In genomic region chr11:64396079-64396591, GRCh38 we compare ENCODE assay signal across 15 cellular contexts. TPM values are rescaled to one million over a fixed set of nuclear protein-coding genes. Genes with fewer than 3 reads are reported as not detected.
DNase-seq lines count a peak whose midpoint lies in the region; ATAC-seq and TF ChIP-seq lines count a peak whose summit lies in the region.
"Had no signal": no experiment of that assay in that cellular context is flagged by ENCODE, and none has a peak within 500 bp of the region (broad histone marks: within the 10 kb centered on the region; RNA-seq: fewer than 3 reads in every experiment).

No MANE protein-coding gene starts in this region.

- intact Hi-C loops in transverse colon (cut with DNase I; ENCODE audit: low total_unique reads): no loop called here

- H3K27me3 ChIP-seq in adipocyte (replicated peaks; ENCODE audit: control insufficient read depth, insufficient read depth, low read length) (peaks cover 28% of the 10 kb centered on the region), transverse colon (no peaks in the 10 kb centered on the region), gastroesophageal sphincter (peaks cover 36% of the 10 kb centered on the region)

- DNase-seq in SKM-1 treated with dmso at 0.1 percent for 144 hours (lab: John Stamatoyannopoulos, UW; ENCODE audit: unreplicated experiment) (peak; percentile 71), SKM-1 (lab: John Stamatoyannopoulos, UW; ENCODE audit: unreplicated experiment) (no peak), adipocyte (ENCODE audit: low read depth) (peak; percentile 26), iris pigment epithelial cell (ENCODE audit: low read depth) (peak; percentile 20), transverse colon (no peak)
- DNase-seq: activated CD8-positive, alpha-beta memory T cell treated with anti-CD3 and anti-CD28 coated beads, Interleukin-2, amount 50 U/mL, for 48 hours; left cardiac atrium; NCI-H1105; OCI-M1; psoas muscle; T-helper 9 cell had no signal

- in situ Hi-C loops in transverse colon (cut with MboI; ENCODE audit: low pct_ligation_motif_present in 1 of 4, low pct_unique_long_range_greater_than_20kb in 1 of 4, low sequenced_read_pairs in 3 of 4): no loop called here

- no peak for TF ChIP-seq CTCF in transverse colon (IDR thresholded peaks at IDR 0.05)
- TF ChIP-seq CTCF in gastroesophageal sphincter (IDR thresholded peaks at IDR 0.05): no peak

- no peaks in the 10 kb centered on the region for H3K36me3 ChIP-seq in adipocyte (ENCODE audit: control insufficient read depth, insufficient read depth, low read length, severe bottlenecking)
- H3K36me3 ChIP-seq in transverse colon: no peaks in the 10 kb centered on the region
- H3K36me3 ChIP-seq in gastroesophageal sphincter: no peaks in the 10 kb centered on the region

- TF ChIP-seq EP300 in transverse colon (IDR thresholded peaks at IDR 0.05; ENCODE audit: low read depth): no peak
- TF ChIP-seq EP300 in gastroesophageal sphincter (IDR thresholded peaks at IDR 0.05): no peak

- H3K9me3 ChIP-seq in adipocyte (ENCODE audit: control insufficient read depth, low read length) (peaks cover 4% of the 10 kb centered on the region), transverse colon (no peaks in the 10 kb centered on the region), gastroesophageal sphincter (no peaks in the 10 kb centered on the region)
- H3K9me3 ChIP-seq: psoas muscle had no signal

- no peak for ATAC-seq in gastroesophageal sphincter
- no peak for ATAC-seq in GM19463 (IDR thresholded peaks at IDR 0.05; ENCODE audit: unreplicated experiment)
- ATAC-seq in HG03280 (IDR thresholded peaks at IDR 0.05; ENCODE audit: unreplicated experiment): no peak
- ATAC-seq: HCT116, psoas muscle had no signal

- TF ChIP-seq POLR2A in transverse colon (IDR thresholded peaks at IDR 0.05) (no peak), gastroesophageal sphincter (IDR thresholded peaks at IDR 0.05) (no peak)

- H3K4me3 ChIP-seq in adipocyte (ENCODE audit: low read length): no peak overlapping the region
- H3K4me3 ChIP-seq in transverse colon: no peak overlapping the region
- H3K4me3 ChIP-seq in gastroesophageal sphincter: no peak overlapping the region
- H3K4me3 ChIP-seq: psoas muscle had no signal

- peaks cover 18% of the 10 kb centered on the region for H3K4me1 ChIP-seq in adipocyte (ENCODE audit: control insufficient read depth, insufficient read depth, low read length)
- peaks cover 0 to 12% (median 0%) of the 10 kb centered on the region in 4 donors for H3K4me1 ChIP-seq in transverse colon
- peaks cover 0 to 13% (median 0%) of the 10 kb centered on the region in 3 donors for H3K4me1 ChIP-seq in gastroesophageal sphincter
- H3K4me1 ChIP-seq: psoas muscle had no signal

- no peak overlapping the region for H3K9ac ChIP-seq in adipocyte (ENCODE audit: low read length)

- H3K27ac ChIP-seq in transverse colon (peak overlapping the region in 3 of 4 donors; percentile 16 to 45 (median 30)), gastroesophageal sphincter (no peak overlapping the region)
- H3K27ac ChIP-seq: psoas muscle had no signal

- 45% methylated on average over 15 of the region's 15 CpGs; no CpG with 5 or more reads in 1 of the 2 donors for WGBS in transverse colon (ENCODE audit: low coverage in 1 of 2), 2 donors
- 10 to 35% methylated on average over 4 to 5 of the region's 15 CpGs for WGBS in gastroesophageal sphincter (ENCODE audit: low coverage in 1 of 2), 2 donors

RNA-seq across cellular contexts. Expression of gene RPS6KA4, which starts 37.2 kb away (rescaled TPM):
- total RNA-seq in transverse colon (10 to 100 TPM; 14.5 to 86.0 (median 34.5) TPM), gastroesophageal sphincter (10 to 100 TPM; 21.2 to 44.2 (median 28.3) TPM)

RNA-seq across cellular contexts. Expression of gene CCDC88B, which starts 56.1 kb away (rescaled TPM):
- total RNA-seq in transverse colon (100 to 1,000 TPM in 1 of 4 donors, 10 to 100 TPM in 3; 24.8 to 203 (median 47.1) TPM), gastroesophageal sphincter (1 to 10 TPM; 7.6 to 9.4 (median 8.5) TPM)

Comparison
In these comparisons a context has a peak if more than half of its experiments do, and no peak if none do; other contexts are left out.
1. DNase-seq: peak in SKM-1 treated with dmso at 0.1 percent for 144 hours (single experiment), adipocyte (single experiment) and iris pigment epithelial cell (single experiment); none in SKM-1 (single experiment) and transverse colon (single experiment).
2. H3K27ac ChIP-seq: peak in transverse colon (3 of 4); none in gastroesophageal sphincter (0 of 4).